In genomic region chr10:88881922-88882645, GRCh38 we compare ENCODE assay signal across 10 cellular contexts. TPM values are rescaled to one million over a fixed set of nuclear protein-coding genes. Genes with fewer than 3 reads are reported as not detected.
DNase-seq lines count a peak whose midpoint lies in the region; ATAC-seq and TF ChIP-seq lines count a peak whose summit lies in the region.
"Had no signal": no experiment of that assay in that cellular context is flagged by ENCODE, and none has a peak within 500 bp of the region (broad histone marks: within the 10 kb centered on the region; RNA-seq: fewer than 3 reads in every experiment).

No MANE protein-coding gene starts in this region.

- intact Hi-C loops in activated CD4-positive, alpha-beta T cell treated with anti-CD3 and anti-CD28 coated beads for 36 hours (cut with DNase I, micrococcal nuclease) = loop anchor here (2.0 to 10.0 kb wide), 5 partner anchors 33 to 1065 kb away; partner anchors contain the start of genes ATAD1 (in 1 of the 2), FAS (in 1 of the 2) and IFIT5 (in 1 of the 2)
- intact Hi-C loops in esophagus muscularis mucosa (cut with DNase I) (loop anchor here (2.0 to 5.0 kb wide), 2 partner anchors 50 to 109 kb away; partner anchors contain the start of gene FAS), prostate gland (cut with DNase I) (no loop called here)

- WGBS in esophagus muscularis mucosa = 58% methylated on average over 5 of the region's 5 CpGs
- 73% methylated on average over 5 of the region's 5 CpGs for WGBS in prostate gland

- POLR2A ChIA-PET in activated CD4-positive, alpha-beta T cell treated with anti-CD3 and anti-CD28 coated beads for 36 hours (lab: Charles Lee) = interaction anchor here (0.6 to 1.1 kb wide), 3 partner anchors 46 to 450 kb away, joined by 3 to 4 read pairs (median 3); no protein-coding TSS in a partner anchor

- no peaks in the 10 kb centered on the region for H3K27me3 ChIP-seq in SJSA1 (replicated peaks)
- H3K27me3 ChIP-seq in esophagus muscularis mucosa = no peaks in the 10 kb centered on the region
- H3K27me3 ChIP-seq in prostate gland (replicated peaks; ENCODE audit: insufficient read depth) = no peaks in the 10 kb centered on the region

- TF ChIP-seq CTCF in esophagus muscularis mucosa (IDR thresholded peaks at IDR 0.05) (no peak), prostate gland (IDR thresholded peaks at IDR 0.05) (no peak)

- H3K36me3 ChIP-seq in SJSA1 = 0 out of 2 replicates have a peak, but pooled peaks cover 14% of the 10 kb centered on the region
- no peaks in the 10 kb centered on the region for H3K36me3 ChIP-seq in esophagus muscularis mucosa
- H3K36me3 ChIP-seq in prostate gland = no peaks in the 10 kb centered on the region

- H3K9me3 ChIP-seq in SJSA1 (replicated peaks) (no peaks in the 10 kb centered on the region), esophagus muscularis mucosa (no peaks in the 10 kb centered on the region), prostate gland (no peaks in the 10 kb centered on the region)

- DNase-seq in activated CD4-positive, alpha-beta T cell treated with anti-CD3 and anti-CD28 coated beads for 36 hours = no peak
- no peak for DNase-seq in activated CD4-positive, alpha-beta T cell treated with anti-CD3 and anti-CD28 coated beads for 48 hours
- DNase-seq in SJSA1 (ENCODE audit: low read depth in 1 of 2, low spot score in 2 of 2) = peak in 1 of 2 experiments; percentile 78
- DNase-seq in esophagus muscularis mucosa (ENCODE audit: extremely low spot score) = no peak
- DNase-seq in stimulated activated effector memory CD8-positive, alpha-beta T cell treated with anti-CD3 and anti-CD28 coated beads, Interleukin-12 subunit alpha, Interleukin-12 subunit beta, amount 100 ng/mL, for 72 hours (ENCODE audit: low spot score in 2 of 2) = no peak
- DNase-seq in HuH-7 (ENCODE audit: low spot score) = no peak
- DNase-seq in prostate gland (ENCODE audit: low spot score) = no peak
- DNase-seq: activated CD4-positive, alpha-beta T cell treated with anti-CD3 and anti-CD28 coated beads for 4 hours; GOT3 had no signal

- peak overlapping the region; percentile 97 for H3K4me3 Mint-ChIP-seq in activated CD4-positive, alpha-beta T cell treated with anti-CD3 and anti-CD28 coated beads for 36 hours
- H3K4me3 Mint-ChIP-seq in stimulated activated effector memory CD8-positive, alpha-beta T cell treated with anti-CD3 and anti-CD28 coated beads, Interleukin-12 subunit alpha, Interleukin-12 subunit beta, amount 100 ng/mL, for 72 hours = peak overlapping the region; percentile 96

- H3K4me3 ChIP-seq in SJSA1 (peak overlapping the region; percentile 88), esophagus muscularis mucosa (peak overlapping the region in 3 of 4 donors; percentile 71 to 84 (median 80)), prostate gland (no peak overlapping the region)

- peak overlapping the region; percentile 98 for H3K27ac Mint-ChIP-seq in activated CD4-positive, alpha-beta T cell treated with anti-CD3 and anti-CD28 coated beads for 36 hours
- peak overlapping the region; percentile 95 for H3K27ac Mint-ChIP-seq in stimulated activated effector memory CD8-positive, alpha-beta T cell treated with anti-CD3 and anti-CD28 coated beads, Interleukin-12 subunit alpha, Interleukin-12 subunit beta, amount 100 ng/mL, for 72 hours

- no peaks in the 10 kb centered on the region for H3K27me3 Mint-ChIP-seq in activated CD4-positive, alpha-beta T cell treated with anti-CD3 and anti-CD28 coated beads for 36 hours

- no peak for TF ChIP-seq EP300 in esophagus muscularis mucosa (IDR thresholded peaks at IDR 0.05)

- H3K9me3 Mint-ChIP-seq in activated CD4-positive, alpha-beta T cell treated with anti-CD3 and anti-CD28 coated beads for 36 hours (ENCODE audit: low read depth) = no peaks in the 10 kb centered on the region
- no peaks in the 10 kb centered on the region for H3K9me3 Mint-ChIP-seq in stimulated activated effector memory CD8-positive, alpha-beta T cell treated with anti-CD3 and anti-CD28 coated beads, Interleukin-12 subunit alpha, Interleukin-12 subunit beta, amount 100 ng/mL, for 72 hours

- CTCF ChIA-PET in activated CD4-positive, alpha-beta T cell treated with anti-CD3 and anti-CD28 coated beads for 36 hours (lab: Charles Lee) = interaction anchor here (0.8 to 4.6 kb wide), 10 partner anchors 10 to 85 kb away, joined by 3 to 32 read pairs (median 4); no protein-coding TSS in a partner anchor

- TF ChIP-seq POLR2A in esophagus muscularis mucosa (IDR thresholded peaks at IDR 0.05; ENCODE audit: low read depth) = no peak
- TF ChIP-seq POLR2A in prostate gland (IDR thresholded peaks at IDR 0.05) = no peak

- ATAC-seq in activated CD4-positive, alpha-beta T cell treated with anti-CD3 and anti-CD28 coated beads for 36 hours = no peak
- no peak for ATAC-seq in stimulated activated effector memory CD8-positive, alpha-beta T cell treated with anti-CD3 and anti-CD28 coated beads, Interleukin-12 subunit alpha, Interleukin-12 subunit beta, amount 100 ng/mL, for 72 hours
- ATAC-seq in GM18870 (IDR thresholded peaks at IDR 0.05; ENCODE audit: unreplicated experiment) = no peak

- peak overlapping the region; percentile 97 for H3K27ac ChIP-seq in SJSA1
- peak overlapping the region; percentile 85 to 89 (median 88) for H3K27ac ChIP-seq in esophagus muscularis mucosa (replicated peaks in 1 of 4)
- peak overlapping the region in 1 of 2 donors; percentile 74 for H3K27ac ChIP-seq in prostate gland

- peaks cover 24% of the 10 kb centered on the region for H3K36me3 Mint-ChIP-seq in activated CD4-positive, alpha-beta T cell treated with anti-CD3 and anti-CD28 coated beads for 36 hours (ENCODE audit: low read depth)
- peaks cover 30% of the 10 kb centered on the region for H3K36me3 Mint-ChIP-seq in stimulated activated effector memory CD8-positive, alpha-beta T cell treated with anti-CD3 and anti-CD28 coated beads, Interleukin-12 subunit alpha, Interleukin-12 subunit beta, amount 100 ng/mL, for 72 hours

- H3K4me1 ChIP-seq in SJSA1 (replicated peaks) (peaks cover 35% of the 10 kb centered on the region), esophagus muscularis mucosa (peaks cover 7 to 51% (median 46%) of the 10 kb centered on the region in 4 donors), prostate gland (replicated peaks) (no peaks in the 10 kb centered on the region)

- H3K4me1 Mint-ChIP-seq in activated CD4-positive, alpha-beta T cell treated with anti-CD3 and anti-CD28 coated beads for 36 hours = peaks cover 77% of the 10 kb centered on the region
- H3K4me1 Mint-ChIP-seq in stimulated activated effector memory CD8-positive, alpha-beta T cell treated with anti-CD3 and anti-CD28 coated beads, Interleukin-12 subunit alpha, Interleukin-12 subunit beta, amount 100 ng/mL, for 72 hours = peaks cover 55% of the 10 kb centered on the region

RNA-seq across cellular contexts. Expression of gene STAMBPL1, which starts 2.0 kb away (rescaled TPM):
- 10 to 100 TPM; 36.6 to 40.2 TPM for total RNA-seq in activated CD4-positive, alpha-beta T cell treated with anti-CD3 and anti-CD28 coated beads for 36 hours
- 12.9 and 17.1 TPM in 2 replicates for total RNA-seq in SJSA1 (2014; rRNA removed; shearing (Covaris generic))
- total RNA-seq in esophagus muscularis mucosa (10 to 100 TPM in 3 of 4 donors, 1 to 10 TPM in 1; 8.6 to 27.4 (median 14.7) TPM), prostate gland (1 to 10 TPM; 3.6 to 5.8 TPM)

RNA-seq across cellular contexts. Expression of gene ANKRD22, which starts 30.4 kb away (rescaled TPM):
- total RNA-seq in activated CD4-positive, alpha-beta T cell treated with anti-CD3 and anti-CD28 coated beads for 36 hours = under 1 TPM; 0.37 TPM
- not detected in 2 replicates for total RNA-seq in SJSA1 (2014; rRNA removed; shearing (Covaris generic))
- not detected for total RNA-seq in esophagus muscularis mucosa
- total RNA-seq in prostate gland = 1 to 10 TPM; 2.8 to 3.1 TPM

Comparison
In these comparisons a context has a peak if more than half of its experiments do, and no peak if none do; other contexts are left out.
1. H3K4me3 ChIP-seq: peak in SJSA1 (single experiment) and esophagus muscularis mucosa (3 of 4); none in prostate gland (0 of 2).